19 cellular contexts compared by ENCODE assay signal in the genomic region with DNA sequence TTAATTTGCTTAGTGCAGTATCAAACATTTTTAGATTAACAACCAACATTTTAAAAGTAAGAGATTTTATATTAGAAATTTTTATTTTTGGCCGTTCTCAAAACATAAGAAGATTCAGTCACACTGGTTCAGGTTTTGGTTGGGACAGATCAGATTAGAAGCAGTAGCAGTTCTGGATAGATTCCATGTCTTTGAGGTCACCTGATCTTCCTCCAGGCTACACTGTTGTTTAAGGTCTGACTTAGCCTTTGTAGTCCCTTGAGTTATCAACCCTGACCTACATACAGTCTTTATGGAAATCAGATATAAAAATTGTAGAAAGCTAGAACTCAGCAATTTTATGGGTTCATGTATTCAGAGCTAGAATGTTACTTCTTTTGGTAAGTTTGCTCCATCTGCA.
"Had no signal": no experiment of that assay in that cellular context is flagged by ENCODE, and none has a peak within 500 bp of the region (broad histone marks: within the 10 kb centered on the region; RNA-seq: fewer than 3 reads in every experiment).

No MANE protein-coding gene starts in this region.

- DNase-seq: cortex of kidney; dorsolateral prefrontal cortex; effector memory CD4-positive, alpha-beta T cell; head of caudate nucleus; mammary epithelial cell; naive thymus-derived CD8-positive, alpha-beta T cell; posterior cingulate gyrus; sigmoid colon; stimulated activated CD4-positive, alpha-beta T cell treated with anti-CD3 and anti-CD28 coated beads, Interleukin-2, amount 100 ng/mL, for 48 hours; stimulated activated naive CD8-positive, alpha-beta T cell treated with anti-CD3 and anti-CD28 coated beads, Interleukin-15, Interleukin-2, amounts not matched to agents 100 U/mL and 50 U/mL, for 24 hours; thyroid gland had no signal

- FAIRE-seq: endometrium, urothelium cell line had no signal

- H3K36me3 ChIP-seq: neutrophil, sigmoid colon, suprapubic skin, thyroid gland had no signal

- H3K4me1 ChIP-seq: suprapubic skin, thyroid gland had no signal

- ATAC-seq: esophagus mucosa; naive thymus-derived CD8-positive, alpha-beta T cell; stimulated activated effector memory CD8-positive, alpha-beta T cell treated with anti-CD3 and anti-CD28 coated beads, Interleukin-12 subunit alpha, Interleukin-12 subunit beta, amount 100 ng/mL, for 72 hours; stimulated activated naive CD8-positive, alpha-beta T cell treated with anti-CD3 and anti-CD28 coated beads, Interleukin-15, Interleukin-2, amounts not matched to agents 100 U/mL and 50 U/mL, for 24 hours had no signal

- H3K27ac ChIP-seq: dorsolateral prefrontal cortex, hepatocyte, neutrophil, sigmoid colon, skin epidermis, suprapubic skin, thyroid gland had no signal

- H3K4me3 ChIP-seq: dorsolateral prefrontal cortex, hepatocyte, sigmoid colon, skin epidermis, suprapubic skin, thyroid gland had no signal

- H3K27me3 ChIP-seq: dorsolateral prefrontal cortex, hepatocyte, neutrophil, sigmoid colon, suprapubic skin, thyroid gland had no signal

- H3K9me3 ChIP-seq: neutrophil, sigmoid colon, suprapubic skin, thyroid gland had no signal
